In the genomic region with DNA sequence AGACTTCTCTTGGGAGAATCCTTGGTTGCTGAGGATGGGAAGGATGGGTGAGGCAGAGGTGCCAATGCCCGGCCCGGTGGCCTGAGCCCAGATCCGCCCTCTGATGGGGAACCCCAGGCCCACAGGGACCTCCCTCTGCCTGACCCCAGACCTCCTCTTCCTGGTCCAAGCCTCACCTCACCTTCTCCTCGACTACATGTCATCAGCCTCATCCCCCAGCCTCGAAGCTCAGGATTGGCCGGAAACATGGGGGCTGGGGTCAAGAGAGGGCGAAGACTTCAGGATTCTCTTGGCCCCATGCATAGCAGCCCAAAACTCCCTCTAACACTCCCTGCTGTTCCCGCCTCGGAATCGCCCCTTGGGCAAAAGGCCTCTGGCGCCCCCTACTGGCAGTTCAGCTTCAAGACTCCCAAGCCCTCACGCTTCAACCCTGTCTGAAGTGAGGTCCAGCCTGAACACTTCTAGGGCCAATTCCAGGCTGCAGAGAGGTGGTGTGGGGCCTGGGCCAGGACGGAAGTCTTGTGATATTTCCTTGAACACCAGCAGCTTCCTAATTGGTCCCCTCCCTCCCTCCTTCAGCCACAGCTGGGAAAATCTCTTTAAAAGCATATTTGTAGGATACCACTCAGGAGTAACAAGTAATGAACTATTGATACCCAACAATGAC, we compare ENCODE assay signal across 7 cellular contexts. TPM values are rescaled to one million over a fixed set of nuclear protein-coding genes. Genes with fewer than 3 reads are reported as not detected.
DNase-seq lines count a peak whose midpoint lies in the region; ATAC-seq and TF ChIP-seq lines count a peak whose summit lies in the region.

No MANE protein-coding gene starts in this region.

- peaks cover 4% of the 10 kb centered on the region for H3K4me1 ChIP-seq in foreskin keratinocyte
- peaks cover 23% of the 10 kb centered on the region for H3K4me1 ChIP-seq in osteoblast (ENCODE audit: insufficient read depth, low read length)
- H3K4me1 ChIP-seq in thyroid gland = peaks cover 0 to 15% of the 10 kb centered on the region in 2 donors

- no peaks in the 10 kb centered on the region for H3K79me2 ChIP-seq in osteoblast (ENCODE audit: insufficient read depth, low read length)

- peak; percentile 68 for ATAC-seq in foreskin keratinocyte

- H3K4me3 ChIP-seq in GM12875 (ENCODE audit: low read depth, low read length) (no peak overlapping the region), osteoblast (ENCODE audit: insufficient read depth, low read length) (no peak overlapping the region), thyroid gland (replicated peaks in 1 of 3) (no peak overlapping the region)

- DNase-seq in MV-4-11 (lab: John Stamatoyannopoulos, UW) = peak; percentile 73
- DNase-seq in SK-N-DZ (ENCODE audit: low spot score) = peak; percentile 82
- peak; percentile 91 for DNase-seq in activated gamma-delta T cell treated with Interleukin-2 at 50 U/mL for 16 hours
- DNase-seq in foreskin keratinocyte = peak in 1 of 2 donors; percentile 54
- DNase-seq in osteoblast (ENCODE audit: insufficient read length, low spot score, missing footprints) = peak; percentile 94
- peak; percentile 84 to 91 for DNase-seq in thyroid gland

- no peak overlapping the region for H2AFZ ChIP-seq in osteoblast (ENCODE audit: low read length)

- TF ChIP-seq CTCF in GM12875 (IDR thresholded peaks at IDR 0.05; ENCODE audit: borderline replicate concordance, insufficient read depth, low read depth, low read length) (peak; percentile 96), foreskin keratinocyte (conservative IDR thresholded peaks at IDR 0.05) (peak; percentile 99), osteoblast (IDR thresholded peaks at IDR 0.05; ENCODE audit: extremely low read depth, low read depth, low read length) (peak; percentile 96), thyroid gland (IDR thresholded peaks at IDR 0.05) (peak; percentile 92 to 97 (median 96))

- H3K4me2 ChIP-seq in osteoblast (ENCODE audit: insufficient read depth, low read length) = no peak overlapping the region

- WGBS in thyroid gland, 2 donors = 13% methylated on average over 12 to 13 of the region's 13 CpGs

- H3K27ac ChIP-seq in foreskin keratinocyte (no peak overlapping the region), osteoblast (ENCODE audit: low read depth, low read length) (no peak overlapping the region), thyroid gland (no peak overlapping the region)

- H3K36me3 ChIP-seq in osteoblast (ENCODE audit: insufficient read depth, low read length) = no peaks in the 10 kb centered on the region
- no peaks in the 10 kb centered on the region for H3K36me3 ChIP-seq in thyroid gland

- H4K20me1 ChIP-seq in osteoblast (ENCODE audit: insufficient read depth, low read length) = no peaks in the 10 kb centered on the region

- H3K27me3 ChIP-seq in foreskin keratinocyte (peaks cover 3% of the 10 kb centered on the region), osteoblast (ENCODE audit: insufficient read depth, low read length) (peaks cover 4% of the 10 kb centered on the region), thyroid gland (no peaks in the 10 kb centered on the region)

- TF ChIP-seq POLR2A in thyroid gland (IDR thresholded peaks at IDR 0.05) = no peak

- H3K9me3 ChIP-seq in osteoblast (ENCODE audit: low read depth, low read length) = no peaks in the 10 kb centered on the region
- no peaks in the 10 kb centered on the region for H3K9me3 ChIP-seq in thyroid gland

- intact Hi-C loops in thyroid gland (cut with DNase I) = loop anchor here (2.0 to 10.0 kb wide), 3 partner anchors 109 to 241 kb away; a partner anchor contains a TSS

RNA-seq across cellular contexts. Expression of a gene that starts 47.2 kb away (rescaled TPM):
- 3.6 and 6.1 TPM in 2 replicates for polyA plus RNA-seq in SK-N-DZ (2014; cell fraction: cytosol; rRNA removed)
- 17.7 and 23.1 TPM in 2 replicates for polyA plus RNA-seq in SK-N-DZ (2014; cell fraction: nucleus; rRNA removed)
- total RNA-seq in foreskin keratinocyte (13.3 and 13.5 TPM in 2 replicates), osteoblast (2.9 and 6.2 TPM in 2 replicates), thyroid gland (10 to 100 TPM; 31.5 to 38.6 (median 33.1) TPM)
- 9.5 and 10.0 TPM in 2 replicates for polyA plus RNA-seq in foreskin keratinocyte
